Comparison of ENCODE assay signal across 8 cellular contexts in the genomic region with DNA sequence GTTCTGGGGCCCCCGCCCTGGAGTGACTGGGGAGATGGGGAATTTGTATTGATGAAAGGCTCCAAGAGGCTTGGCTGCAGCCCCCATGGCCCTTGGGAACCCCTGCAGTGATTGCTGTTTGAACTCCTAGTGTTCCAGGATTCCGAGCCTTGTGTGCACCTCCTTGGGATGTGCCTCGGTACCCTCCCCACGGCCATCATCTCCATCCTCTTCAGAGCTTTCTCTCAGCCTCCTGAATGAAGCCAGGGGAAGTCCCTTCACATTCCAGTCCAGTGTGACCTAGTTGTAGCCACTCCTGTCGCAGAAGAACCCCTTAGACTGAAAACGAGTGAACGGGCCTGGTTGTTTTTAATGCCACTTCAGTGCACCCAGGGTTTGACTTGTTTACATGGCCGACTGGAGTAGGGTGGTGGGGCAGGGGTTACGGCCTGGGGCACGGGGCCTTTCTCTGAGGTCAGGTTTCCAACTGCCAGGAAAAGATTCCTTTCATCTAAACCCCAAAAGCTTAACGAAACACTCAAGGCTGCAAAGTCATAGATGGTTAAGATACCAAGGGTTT. TPM values are rescaled to one million over a fixed set of nuclear protein-coding genes. Genes with fewer than 3 reads are reported as not detected.
DNase-seq lines count a peak whose midpoint lies in the region; ATAC-seq and TF ChIP-seq lines count a peak whose summit lies in the region.

No MANE protein-coding gene starts in this region.

- TF ChIP-seq CTCF in KMS-11 (conservative IDR thresholded peaks at IDR 0.05; ENCODE audit: low read depth, low read length): no peak

- no peak overlapping the region; the same call in 1 of the 2 replicates for H3K9ac ChIP-seq in KMS-11

- DNase-seq in CD4-positive, alpha-beta memory T cell: no peak
- DNase-seq in central memory CD8-positive, alpha-beta T cell (ENCODE audit: low spot score in 2 of 2): no peak
- no peak for DNase-seq in NOMO-1 (lab: John Stamatoyannopoulos, UW; ENCODE audit: unreplicated experiment in 2 of 2)
- no peak for DNase-seq in NCI-H187 treated with DMSO at 0.1 percent for 48 hours (lab: John Stamatoyannopoulos, UW)
- DNase-seq in T1000 (lab: John Stamatoyannopoulos, UW): no peak
- no peak for DNase-seq in D341Med (ENCODE audit: low spot score)

- no peaks in the 10 kb centered on the region for H3K9me3 Mint-ChIP-seq in CD4-positive, alpha-beta memory T cell
- H3K9me3 Mint-ChIP-seq in central memory CD8-positive, alpha-beta T cell: no peaks in the 10 kb centered on the region

- intact Hi-C loops in CD4-positive, alpha-beta memory T cell (cut with micrococcal nuclease): loop anchor here (2.0 to 5.0 kb wide), 2 partner anchors 74 to 193 kb away; partner anchors contain the start of gene FLCN

- peak overlapping the region; percentile 32 to 77 for H3K4me3 ChIP-seq in CD4-positive, alpha-beta memory T cell (ENCODE audit: low read length in 2 of 2)
- H3K4me3 ChIP-seq in KMS-11 (IDR thresholded peaks at IDR 0.05; ENCODE audit: insufficient read depth, low read depth, low read length) (no peak overlapping the region), mesodermal cell (ENCODE audit: extremely low read depth, insufficient read depth, low read length, poor library complexity, severe bottlenecking) (peak overlapping the region; percentile 63)

- peaks cover 47 to 67% (median 59%) of the 10 kb centered on the region in 4 donors for H3K4me1 Mint-ChIP-seq in CD4-positive, alpha-beta memory T cell
- H3K4me1 Mint-ChIP-seq in central memory CD8-positive, alpha-beta T cell: peaks cover 63% of the 10 kb centered on the region

- peak overlapping the region; percentile 55 for H3K27ac ChIP-seq in CD4-positive, alpha-beta memory T cell (ENCODE audit: low read depth, low read length)
- H3K27ac ChIP-seq in KMS-11: no peak overlapping the region
- peak overlapping the region; percentile 85 for H3K27ac ChIP-seq in mesodermal cell (ENCODE audit: low read depth, low read length, severe bottlenecking)

- no peaks in the 10 kb centered on the region for H3K36me3 ChIP-seq in CD4-positive, alpha-beta memory T cell (ENCODE audit: insufficient read depth, low read length)
- H3K36me3 ChIP-seq in KMS-11 (ENCODE audit: insufficient read depth): no peaks in the 10 kb centered on the region
- H3K36me3 ChIP-seq in mesodermal cell (ENCODE audit: control insufficient read depth, insufficient read depth, low read length): peaks cover 13% of the 10 kb centered on the region

- H3K27ac Mint-ChIP-seq in CD4-positive, alpha-beta memory T cell: peak overlapping the region; percentile 83 to 95 (median 93)
- peak overlapping the region; percentile 90 for H3K27ac Mint-ChIP-seq in central memory CD8-positive, alpha-beta T cell (ENCODE audit: low read depth)

- peak overlapping the region; percentile 75 for H3K4me2 ChIP-seq in KMS-11

- no peaks in the 10 kb centered on the region for H3K27me3 Mint-ChIP-seq in CD4-positive, alpha-beta memory T cell
- no peaks in the 10 kb centered on the region for H3K27me3 Mint-ChIP-seq in central memory CD8-positive, alpha-beta T cell

- peaks cover 0 to 7% of the 10 kb centered on the region in 2 donors for H3K36me3 Mint-ChIP-seq in CD4-positive, alpha-beta memory T cell
- H3K36me3 Mint-ChIP-seq in central memory CD8-positive, alpha-beta T cell (ENCODE audit: insufficient read depth): peaks cover 5% of the 10 kb centered on the region

- no peak overlapping the region for H2AFZ ChIP-seq in KMS-11 (ENCODE audit: low read depth)

- H3K27me3 ChIP-seq in CD4-positive, alpha-beta memory T cell (ENCODE audit: insufficient read depth, low read length): no peaks in the 10 kb centered on the region
- no peaks in the 10 kb centered on the region for H3K27me3 ChIP-seq in KMS-11 (ENCODE audit: insufficient read depth, low read depth)

- H3K4me1 ChIP-seq in CD4-positive, alpha-beta memory T cell (ENCODE audit: insufficient read depth, low read length): peaks cover 57% of the 10 kb centered on the region
- peaks cover 31% of the 10 kb centered on the region for H3K4me1 ChIP-seq in KMS-11 (ENCODE audit: low read depth, poor library complexity, severe bottlenecking)
- H3K4me1 ChIP-seq in mesodermal cell (ENCODE audit: control insufficient read depth, insufficient read depth, low read length, poor library complexity, severe bottlenecking): peaks cover 24% of the 10 kb centered on the region

- WGBS in mesodermal cell (ENCODE audit: insufficient coverage in 2 of 2), 2 experiments: 13 to 18% methylated on average over 6 to 7 of the region's 11 CpGs

- peak overlapping the region; percentile 90 to 98 (median 95) for H3K4me3 Mint-ChIP-seq in CD4-positive, alpha-beta memory T cell
- H3K4me3 Mint-ChIP-seq in central memory CD8-positive, alpha-beta T cell: peak overlapping the region; percentile 95

- H4K20me1 ChIP-seq in KMS-11 (ENCODE audit: insufficient read depth): no peaks in the 10 kb centered on the region

- peaks cover 46% of the 10 kb centered on the region for H3K79me2 ChIP-seq in KMS-11 (ENCODE audit: insufficient read depth, low read depth)

- CTCF ChIA-PET in CD4-positive, alpha-beta memory T cell (lab: Charles Lee; ENCODE audit: partially characterized antibody): interaction anchor here (1.2 to 1.5 kb wide), 2 partner anchors 77 to 628 kb away, joined by 3 read pairs; no protein-coding TSS in a partner anchor

- ATAC-seq in central memory CD8-positive, alpha-beta T cell (replicated peaks; ENCODE audit: extremely low read depth, poor library complexity, severe bottlenecking): no peak

- POLR2A ChIA-PET in CD4-positive, alpha-beta memory T cell (lab: Charles Lee; ENCODE audit: partially characterized antibody): interaction anchor here (0.6 to 2.6 kb wide), 6 partner anchors 9 to 237 kb away, joined by 3 to 7 read pairs (median 3); partner anchors contain the start of gene COPS3

- no peaks in the 10 kb centered on the region for H3K9me3 ChIP-seq in CD4-positive, alpha-beta memory T cell (ENCODE audit: control insufficient read depth in 1 of 2, low read length in 2 of 2)
- H3K9me3 ChIP-seq in mesodermal cell (ENCODE audit: control insufficient read depth, low read length): no peaks in the 10 kb centered on the region

RNA-seq across cellular contexts. Expression of gene MPRIP, which starts 1.5 kb away (rescaled TPM):
- 100 to 1,000 TPM; 250 to 255 TPM for total RNA-seq in CD4-positive, alpha-beta memory T cell
- polyA plus RNA-seq in CD4-positive, alpha-beta memory T cell: 10 to 100 TPM; 48.4 to 53.2 TPM
- polyA plus RNA-seq in mesodermal cell (2013, experiment 1 of 2): 152 TPM
- polyA plus RNA-seq in mesodermal cell (2013, experiment 2 of 2): 137 TPM
